In genomic region chr9:124334568-124335319, GRCh38 we compare ENCODE assay signal across 23 cellular contexts.
DNase-seq lines count a peak whose midpoint lies in the region; ATAC-seq, FAIRE-seq and TF ChIP-seq lines count a peak whose summit lies in the region.
"Had no signal": no experiment of that assay in that cellular context is flagged by ENCODE, and none has a peak within 500 bp of the region (broad histone marks: within the 10 kb centered on the region; RNA-seq: fewer than 3 reads in every experiment).

No MANE protein-coding gene starts in this region.

- H3K4me3 ChIP-seq in A549: no peak overlapping the region
- no peak overlapping the region for H3K4me3 ChIP-seq in GM23338
- no peak overlapping the region for H3K4me3 ChIP-seq in bronchial epithelial cell (ENCODE audit: low read depth, low read length)
- H3K4me3 ChIP-seq in mucosa of descending colon: no peak overlapping the region
- no peak overlapping the region for H3K4me3 ChIP-seq in transverse colon
- H3K4me3 ChIP-seq: HAP-1, Peyer's patch, SJSA1 had no signal

- H3K4me2 ChIP-seq in A549 (no peak overlapping the region), GM23338 (no peak overlapping the region)
- H3K4me2 ChIP-seq: KMS-11 had no signal

- FAIRE-seq in A549 (lab: Jason Lieb, UNC) (no peak), bronchial epithelial cell (lab: Jason Lieb, UNC) (peak; percentile 36)
- FAIRE-seq: HTR-8/SVneo had no signal

- H3K27me3 ChIP-seq in GM23338 (ENCODE audit: insufficient read depth) (no peaks in the 10 kb centered on the region), bronchial epithelial cell (ENCODE audit: control insufficient read depth, insufficient read depth, low read length) (no peaks in the 10 kb centered on the region), transverse colon (no peaks in the 10 kb centered on the region)
- H3K27me3 ChIP-seq: Peyer's patch, SJSA1 had no signal

- no peak for TF ChIP-seq RAD21 in A549 (conservative IDR thresholded peaks at IDR 0.05 in 1 of 2, IDR thresholded peaks at IDR 0.05 in 1 of 2)

- no peaks in the 10 kb centered on the region for H3K4me1 ChIP-seq in A549
- no peaks in the 10 kb centered on the region for H3K4me1 ChIP-seq in GM23338 (ENCODE audit: insufficient read depth)
- H3K4me1 ChIP-seq in mucosa of descending colon (ENCODE audit: low read depth): no peaks in the 10 kb centered on the region
- no peaks in the 10 kb centered on the region for H3K4me1 ChIP-seq in transverse colon
- H3K4me1 ChIP-seq: HAP-1, Peyer's patch, SJSA1 had no signal

- no peaks in the 10 kb centered on the region for H4K20me1 ChIP-seq in GM23338 (replicated peaks; ENCODE audit: insufficient read depth)

- peaks cover 10% of the 10 kb centered on the region; the same call in 1 of the 3 replicates for H3K9me3 Mint-ChIP-seq in GM23338

- no peak overlapping the region for H3K4me3 Mint-ChIP-seq in GM23338
- H3K4me3 Mint-ChIP-seq in T-helper 17 cell: no peak overlapping the region
- H3K4me3 Mint-ChIP-seq: B cell, CD14-positive monocyte had no signal

- H3K9me3 ChIP-seq in A549 (0 out of 3 replicates have a peak, but pooled peaks cover 11% of the 10 kb centered on the region), mucosa of descending colon (no peaks in the 10 kb centered on the region), transverse colon (no peaks in the 10 kb centered on the region), T-helper 17 cell (ENCODE audit: control insufficient read depth, low read length, poor library complexity, severe bottlenecking) (no peaks in the 10 kb centered on the region)
- H3K9me3 ChIP-seq: Peyer's patch, SJSA1 had no signal

- no peaks in the 10 kb centered on the region for H3K36me3 ChIP-seq in GM23338 (ENCODE audit: insufficient read depth)
- H3K36me3 ChIP-seq in bronchial epithelial cell (ENCODE audit: control insufficient read depth, insufficient read depth, low read length): peaks cover 6% of the 10 kb centered on the region
- no peaks in the 10 kb centered on the region for H3K36me3 ChIP-seq in mucosa of descending colon (ENCODE audit: low read depth)
- H3K36me3 ChIP-seq in transverse colon: peaks cover 0 to 8% (median 1%) of the 10 kb centered on the region in 4 donors

- ATAC-seq in A549 (peak; percentile 35; a peak in 4 of 6 replicates), GM23338 (peak; percentile 17; the same call in 1 of the 3 replicates), mucosa of descending colon (peak; percentile 16), T-helper 17 cell (no peak)
- ATAC-seq: Right ventricle myocardium inferior had no signal

- TF ChIP-seq EP300 in A549 (IDR thresholded peaks at IDR 0.05) (no peak), transverse colon (IDR thresholded peaks at IDR 0.05; ENCODE audit: low read depth) (no peak)

- TF ChIP-seq CTCF in A549 (IDR thresholded peaks at IDR 0.05): no peak
- no peak for TF ChIP-seq CTCF in GM23338 (conservative IDR thresholded peaks at IDR 0.05; ENCODE audit: low read depth in 2 of 2)
- TF ChIP-seq CTCF in bronchial epithelial cell (IDR thresholded peaks at IDR 0.05; ENCODE audit: insufficient read depth, low read length, severe bottlenecking): no peak
- no peak for TF ChIP-seq CTCF in mucosa of descending colon (IDR thresholded peaks at IDR 0.05)
- TF ChIP-seq CTCF in transverse colon (IDR thresholded peaks at IDR 0.05): no peak

- no peak overlapping the region for H3K27ac ChIP-seq in A549
- no peak overlapping the region for H3K27ac ChIP-seq in GM23338 (ENCODE audit: low read depth)
- no peak overlapping the region for H3K27ac ChIP-seq in transverse colon
- H3K27ac ChIP-seq: KMS-11, Peyer's patch, SJSA1 had no signal

- H3K27me3 Mint-ChIP-seq in GM23338 (ENCODE audit: insufficient read depth, low read depth, poor library complexity) (peaks cover 5% of the 10 kb centered on the region), T-helper 17 cell (no peaks in the 10 kb centered on the region)
- H3K27me3 Mint-ChIP-seq: B cell had no signal

- H2AFZ ChIP-seq in GM23338: no peak overlapping the region

- H3K4me1 Mint-ChIP-seq in GM23338 (peaks cover 7% of the 10 kb centered on the region; the same call in 2 of the 3 replicates), T-helper 17 cell (peaks cover 3% of the 10 kb centered on the region)
- H3K4me1 Mint-ChIP-seq: B cell, CD14-positive monocyte had no signal

- TF ChIP-seq POLR2A in A549 (IDR thresholded peaks at IDR 0.05; ENCODE audit: low read length) (no peak), transverse colon (IDR thresholded peaks at IDR 0.05) (no peak)

- DNase-seq in A549 (ENCODE audit: low read depth in 1 of 2, low spot score in 1 of 2): no peak
- no peak for DNase-seq in GM23338 (ENCODE audit: low spot score)
- DNase-seq in bronchial epithelial cell (ENCODE audit: low read depth): no peak
- peak in 1 of 3 donors; percentile 19 for DNase-seq in mucosa of descending colon
- no peak for DNase-seq in transverse colon
- no peak for DNase-seq in DMS114 treated with DMSO at 0.1 percent for 48 hours (lab: John Stamatoyannopoulos, UW; ENCODE audit: unreplicated experiment)
- DNase-seq in T-helper 17 cell: no peak
- no peak for DNase-seq in MV-4-11 (lab: John Stamatoyannopoulos, UW)
- DNase-seq: DMS53, GDM1, IMR-90, NCI-H1105, NCI-H2029 treated with DMSO at 0.1 percent for 48 hours, NCI-H345, NCI-H524 treated with DMSO at 0.1 percent for 48 hours, Peyer's patch had no signal

- in situ Hi-C loops in transverse colon (cut with MboI; ENCODE audit: low pct_ligation_motif_present in 1 of 4, low pct_unique_long_range_greater_than_20kb in 1 of 4, low sequenced_read_pairs in 3 of 4): no loop called here

- POLR2A ChIA-PET in A549 (lab: Yijun Ruan, JAX): no interaction called here

- H3K36me3 Mint-ChIP-seq in GM23338 (ENCODE audit: low read depth) (peaks cover 18% of the 10 kb centered on the region), T-helper 17 cell (ENCODE audit: low read depth) (no peaks in the 10 kb centered on the region)

- H3K79me2 ChIP-seq in GM23338 (replicated peaks; ENCODE audit: insufficient read depth): no peaks in the 10 kb centered on the region

- no peak overlapping the region for H3K27ac Mint-ChIP-seq in GM23338
- H3K27ac Mint-ChIP-seq in T-helper 17 cell: no peak overlapping the region

- WGBS in A549 (ENCODE audit: missing lambda C conversion rate): 91% methylated on average over 15 of the region's 15 CpGs
- 67 to 93% methylated on average over 1 to 15 of the region's 15 CpGs for WGBS in transverse colon (ENCODE audit: low coverage in 1 of 2), 2 donors

- intact Hi-C loops in mucosa of descending colon (cut with DNase I, micrococcal nuclease): no loop called here
- intact Hi-C loops in transverse colon (cut with DNase I; ENCODE audit: low total_unique reads): no loop called here

- CTCF ChIA-PET in A549 (lab: Yijun Ruan, JAX): interaction anchor here (1.1 to 2.0 kb wide), 2 partner anchors 14 to 202 kb away, joined by 3 to 6 read pairs; no protein-coding TSS in a partner anchor

- no peaks in the 10 kb centered on the region for H3K9me2 ChIP-seq in GM23338 (ENCODE audit: insufficient read depth)

- H3F3A ChIP-seq in GM23338 (replicated peaks; ENCODE audit: low read depth): no peaks in the 10 kb centered on the region

TF ChIP-seq in A549, 52 proteins besides CTCF, POLR2A, EP300 and RAD21 (continues in another document):
- TF ChIP-seq HMGXB4 (CRISPR knock-in tag; IDR thresholded peaks at IDR 0.05; ENCODE audit: borderline replicate concordance) (no peak), CHD2 (IDR thresholded peaks at IDR 0.05; ENCODE audit: low read length, partially characterized antibody) (no peak), KDM5A (IDR thresholded peaks at IDR 0.05) (no peak), GATA3 (IDR thresholded peaks at IDR 0.05; ENCODE audit: borderline replicate concordance) (no peak), BHLHE40 (IDR thresholded peaks at IDR 0.05; ENCODE audit: low read depth, low read length) (no peak)

TF ChIP-seq in GM23338, 12 proteins besides CTCF, POLR2A, EP300 and RAD21 (continues in another document):
- TF ChIP-seq POLR2AphosphoS5 (IDR thresholded peaks at IDR 0.05; ENCODE audit: low read depth): no peak
- TF ChIP-seq CREB1 (CRISPR knock-in tag; IDR thresholded peaks at IDR 0.05; ENCODE audit: low read depth): no peak
- no peak for TF ChIP-seq EZH2 (IDR thresholded peaks at IDR 0.05; ENCODE audit: low read depth, unreplicated experiment)
- no peak for TF ChIP-seq STAT1 (IDR thresholded peaks at IDR 0.05; ENCODE audit: unreplicated experiment)
- TF ChIP-seq EZH2phosphoT487 (IDR thresholded peaks at IDR 0.05; ENCODE audit: unreplicated experiment): no peak
- TF ChIP-seq ZNF114 (CRISPR knock-in tag; IDR thresholded peaks at IDR 0.05): no peak
- TF ChIP-seq NANOG (IDR thresholded peaks at IDR 0.05; ENCODE audit: borderline replicate concordance): no peak
